Comparison of ENCODE assay signal across 18 cellular contexts in genomic region chr9:78756813-78757510, GRCh38.
DNase-seq lines count a peak whose midpoint lies in the region; ATAC-seq and TF ChIP-seq lines count a peak whose summit lies in the region.
"Had no signal": no experiment of that assay in that cellular context is flagged by ENCODE, and none has a peak within 500 bp of the region (broad histone marks: within the 10 kb centered on the region; RNA-seq: fewer than 3 reads in every experiment).

No MANE protein-coding gene starts in this region.

- H3K27me3 ChIP-seq in esophagus squamous epithelium: no peaks in the 10 kb centered on the region
- H3K27me3 ChIP-seq: right atrium auricular region had no signal

- peaks cover 21 to 27% (median 26%) of the 10 kb centered on the region in 3 donors for H3K4me1 Mint-ChIP-seq in naive B cell

- H3K27ac Mint-ChIP-seq in naive B cell: peak overlapping the region in 1 of 6 donors; percentile 84
- H3K27ac Mint-ChIP-seq: activated T-cell treated with anti-CD3 and anti-CD28 coated beads, Interleukin-2, amount 50 U/mL, for 24 hours; naive thymus-derived CD8-positive, alpha-beta T cell had no signal

- no peak overlapping the region for H3K27ac ChIP-seq in esophagus squamous epithelium
- H3K27ac ChIP-seq: gastroesophageal sphincter, right atrium auricular region had no signal

- H3K4me1 ChIP-seq in esophagus squamous epithelium: no peaks in the 10 kb centered on the region
- H3K4me1 ChIP-seq: gastroesophageal sphincter, right atrium auricular region had no signal

- intact Hi-C loops in esophagus squamous epithelium (cut with DNase I) (no loop called here), cardiac septum (cut with DNase I) (no loop called here)

- 79 to 81% methylated on average over 7 of the region's 7 CpGs for WGBS in esophagus squamous epithelium, 2 donors

- H3K36me3 Mint-ChIP-seq in naive B cell: no peaks in the 10 kb centered on the region
- H3K36me3 Mint-ChIP-seq: naive thymus-derived CD8-positive, alpha-beta T cell had no signal

- H3K36me3 ChIP-seq in esophagus squamous epithelium: no peaks in the 10 kb centered on the region
- H3K36me3 ChIP-seq: gastroesophageal sphincter, right atrium auricular region had no signal

- peak overlapping the region in 7 of 8 donors; percentile 3 to 78 (median 66) for H3K4me3 Mint-ChIP-seq in naive B cell
- H3K4me3 Mint-ChIP-seq: activated T-cell treated with anti-CD3 and anti-CD28 coated beads, Interleukin-2, amount 50 U/mL, for 24 hours; naive thymus-derived CD8-positive, alpha-beta T cell had no signal

- TF ChIP-seq POLR2A in esophagus squamous epithelium (IDR thresholded peaks at IDR 0.05): no peak

- ATAC-seq in GM18909 (IDR thresholded peaks at IDR 0.05; ENCODE audit: poor library complexity, unreplicated experiment) (peak; percentile 60), GM21786 (IDR thresholded peaks at IDR 0.05; ENCODE audit: unreplicated experiment) (peak; percentile 56), HG03196 (IDR thresholded peaks at IDR 0.05; ENCODE audit: unreplicated experiment) (peak; percentile 71), naive B cell (ENCODE audit: low read depth in 2 of 2) (peak; percentile 96)
- ATAC-seq: gastroesophageal sphincter; HCT116; naive thymus-derived CD8-positive, alpha-beta T cell had no signal

- no peak overlapping the region for H3K4me3 ChIP-seq in esophagus squamous epithelium
- H3K4me3 ChIP-seq: gastroesophageal sphincter, right atrium auricular region had no signal

- peaks cover 6 to 23% (median 18%) of the 10 kb centered on the region in 3 donors for H3K27me3 Mint-ChIP-seq in naive B cell
- H3K27me3 Mint-ChIP-seq: activated T-cell treated with anti-CD3 and anti-CD28 coated beads, Interleukin-2, amount 50 U/mL, for 24 hours had no signal

- DNase-seq in naive B cell (peak; percentile 18), esophagus squamous epithelium (lab: John Stamatoyannopoulos, UW) (no peak), cardiac septum (ENCODE audit: low spot score) (no peak)
- no peak for DNase-seq in stimulated activated CD4-positive, alpha-beta T cell treated with anti-CD3 and anti-CD28 coated beads, Interleukin-4, amount 100 ng/mL, for 4 hours
- DNase-seq: activated CD4-positive, CD25-positive, alpha-beta regulatory T cell treated with anti-CD3 and anti-CD28 coated beads, Interleukin-2, amount 50 U/mL, for 72 hours; activated T-cell treated with anti-CD3 and anti-CD28 coated beads, Interleukin-2, amount 50 U/mL, for 24 hours; anterior cingulate cortex; IMR-90; naive thymus-derived CD8-positive, alpha-beta T cell; NCI-H1436 treated with DMSO at 0.1 percent for 48 hours; NCI-H526 treated with DMSO at 0.1 percent for 48 hours; SK-N-SH had no signal

- H3K9me3 ChIP-seq in esophagus squamous epithelium: no peaks in the 10 kb centered on the region
- H3K9me3 ChIP-seq: gastroesophageal sphincter, right atrium auricular region, SK-N-SH had no signal

- no peak for TF ChIP-seq CTCF in esophagus squamous epithelium (IDR thresholded peaks at IDR 0.05)

- H3K9me3 Mint-ChIP-seq in naive B cell: peaks cover 0 to 11% (median 7%) of the 10 kb centered on the region in 7 donors
- H3K9me3 Mint-ChIP-seq: activated T-cell treated with anti-CD3 and anti-CD28 coated beads, Interleukin-2, amount 50 U/mL, for 24 hours had no signal
